Comparison of ENCODE assay signal across 18 cellular contexts in the genomic region with DNA sequence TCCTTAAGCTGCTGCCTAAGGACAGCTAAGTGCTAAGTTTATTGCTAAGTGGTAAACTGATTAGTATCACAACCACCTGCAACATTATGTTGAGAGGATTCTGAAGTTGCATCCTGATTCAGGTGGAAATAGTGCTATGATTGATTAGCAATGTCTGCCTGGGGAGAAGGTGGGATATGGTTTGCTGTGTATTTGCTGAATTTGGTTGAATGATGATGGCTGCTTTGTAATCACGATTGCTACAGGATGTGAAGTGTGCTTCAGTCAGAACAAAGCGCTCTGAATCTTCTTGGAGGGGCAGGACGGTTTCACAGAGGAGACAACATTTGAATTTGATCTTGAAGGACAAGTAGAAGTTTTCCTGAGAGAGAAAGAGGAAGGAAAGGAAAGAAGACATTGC.
"Had no signal": no experiment of that assay in that cellular context is flagged by ENCODE, and none has a peak within 500 bp of the region (broad histone marks: within the 10 kb centered on the region; RNA-seq: fewer than 3 reads in every experiment).

No MANE protein-coding gene starts in this region.

- H3K27me3 Mint-ChIP-seq: naive B cell; stimulated activated naive CD8-positive, alpha-beta T cell treated with anti-CD3 and anti-CD28 coated beads, Interleukin-15, amount 100 ng/mL, for 72 hours had no signal

- H3K9me3 Mint-ChIP-seq: activated T-cell treated with anti-CD3 and anti-CD28 coated beads, Interleukin-2, amount 50 U/mL, for 4 hours; naive B cell; stimulated activated naive CD8-positive, alpha-beta T cell treated with anti-CD3 and anti-CD28 coated beads, Interleukin-15, amount 100 ng/mL, for 72 hours had no signal

- H3K36me3 ChIP-seq: ascending aorta, ovary, right lobe of liver, suprapubic skin, transverse colon had no signal

- DNase-seq: activated CD4-positive, alpha-beta T cell treated with anti-CD3 and anti-CD28 coated beads, Interleukin-2, amount 50 U/mL, for 4 hours; activated effector memory CD4-positive, alpha-beta T cell treated with anti-CD3 and anti-CD28 coated beads, Interleukin-2, amount 50 U/mL, for 16 hours; activated T-cell treated with anti-CD3 and anti-CD28 coated beads, Interleukin-2, amount 50 U/mL, for 4 hours; foreskin keratinocyte; mesenchymal stem cell; mucosa of descending colon; naive B cell; ovary; right lobe of liver; small intestine; stimulated activated CD4-positive, alpha-beta T cell treated with anti-CD3 and anti-CD28 coated beads, Interleukin-15, amount 100 ng/mL, for 24 hours; stimulated activated CD4-positive, alpha-beta T cell treated with anti-CD3 and anti-CD28 coated beads, Interleukin-2, amount 100 ng/mL, for 48 hours; stimulated activated naive CD8-positive, alpha-beta T cell treated with anti-CD3 and anti-CD28 coated beads, Interleukin-15, amount 100 ng/mL, for 72 hours; transverse colon had no signal

- ATAC-seq: foreskin keratinocyte; mucosa of descending colon; right lobe of liver; stimulated activated naive CD8-positive, alpha-beta T cell treated with anti-CD3 and anti-CD28 coated beads, Interleukin-15, amount 100 ng/mL, for 72 hours had no signal

- H3K4me3 Mint-ChIP-seq: activated T-cell treated with anti-CD3 and anti-CD28 coated beads, Interleukin-2, amount 50 U/mL, for 4 hours; naive B cell had no signal

- H3K4me1 ChIP-seq: ascending aorta, foreskin keratinocyte, right lobe of liver, suprapubic skin, transverse colon had no signal

- H3K36me3 Mint-ChIP-seq: naive B cell had no signal

- H3K27me3 ChIP-seq: ascending aorta, foreskin keratinocyte, hepatocyte, ovary, right lobe of liver, suprapubic skin, transverse colon had no signal

- H3K27ac ChIP-seq: ascending aorta, coronary artery, foreskin keratinocyte, hepatocyte, ovary, right lobe of liver, suprapubic skin, transverse colon had no signal

- H3K9me3 ChIP-seq: ascending aorta, mucosa of descending colon, ovary, right lobe of liver, suprapubic skin, transverse colon had no signal

- H3K4me3 ChIP-seq: ascending aorta, coronary artery, hepatocyte, mucosa of descending colon, ovary, right lobe of liver, suprapubic skin, transverse colon had no signal
